In the genomic region with DNA sequence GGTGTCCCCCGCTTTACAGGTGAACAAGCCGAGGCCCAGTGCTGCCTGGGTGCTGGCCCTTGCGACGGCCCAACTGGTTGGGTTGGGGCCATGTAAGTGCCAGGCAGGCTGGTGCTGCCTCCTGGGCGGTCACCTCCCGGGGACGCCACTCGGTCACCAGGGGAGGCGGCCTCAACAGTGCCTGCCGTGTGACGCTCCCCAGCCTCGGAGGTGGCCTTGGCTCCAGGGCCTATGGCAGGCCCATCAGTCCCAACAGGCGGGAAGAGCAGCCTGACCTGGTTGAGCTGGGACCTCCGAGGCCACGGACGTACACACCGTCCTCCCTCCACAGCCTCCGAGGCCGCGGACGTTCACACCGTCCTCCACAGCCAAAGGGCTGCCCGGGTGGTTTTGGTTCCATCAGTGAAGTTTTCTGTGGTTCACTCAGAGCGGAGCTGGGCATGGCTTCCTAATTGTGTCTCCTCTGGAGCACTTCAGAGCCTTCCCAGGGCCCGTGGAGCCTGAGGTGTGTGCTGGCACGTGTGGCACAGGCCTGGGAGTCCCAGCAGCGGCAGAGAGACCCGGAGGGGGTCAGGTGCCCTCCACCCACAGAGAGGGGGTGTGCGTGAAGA, we compare ENCODE assay signal across 9 cellular contexts. TPM values are rescaled to one million over a fixed set of nuclear protein-coding genes. Genes with fewer than 3 reads are reported as not detected.
DNase-seq lines count a peak whose midpoint lies in the region; ATAC-seq, FAIRE-seq and TF ChIP-seq lines count a peak whose summit lies in the region.
"Had no signal": no experiment of that assay in that cellular context is flagged by ENCODE, and none has a peak within 500 bp of the region (broad histone marks: within the 10 kb centered on the region; RNA-seq: fewer than 3 reads in every experiment).

No MANE protein-coding gene starts in this region.

- ATAC-seq in HG03108 (IDR thresholded peaks at IDR 0.05; ENCODE audit: unreplicated experiment) (peak; percentile 2), HG03097 (IDR thresholded peaks at IDR 0.05; ENCODE audit: low FRiP score, unreplicated experiment) (no peak), HG02678 (IDR thresholded peaks at IDR 0.05; ENCODE audit: unreplicated experiment) (no peak)
- ATAC-seq in activated T-cell treated with anti-CD3 and anti-CD28 coated beads, Interleukin-2, amount 50 U/mL, for 72 hours (replicated peaks in 1 of 2) = peak; percentile 9 to 11
- peak; percentile 3 for ATAC-seq in stimulated activated naive CD8-positive, alpha-beta T cell treated with anti-CD3 and anti-CD28 coated beads, Interleukin-15, amount 100 ng/mL, for 72 hours

- no peak for DNase-seq in activated T-cell treated with anti-CD3 and anti-CD28 coated beads, Interleukin-2, amount 50 U/mL, for 72 hours
- DNase-seq in keratinocyte (ENCODE audit: low read depth, low spot score) (no peak), SW 1271 (lab: John Stamatoyannopoulos, UW) (no peak)
- no peak for DNase-seq in stimulated activated naive CD8-positive, alpha-beta T cell treated with anti-CD3 and anti-CD28 coated beads, Interleukin-15, amount 100 ng/mL, for 72 hours
- DNase-seq in stimulated activated CD4-positive, alpha-beta T cell treated with anti-CD3 and anti-CD28 coated beads, Interleukin-4, amount 100 ng/mL, for 4 hours = no peak

- peak overlapping the region; percentile 96 for H3K27ac ChIP-seq in keratinocyte (ENCODE audit: control insufficient read depth, insufficient read depth, low read length)

- no peaks in the 10 kb centered on the region for H3K79me2 ChIP-seq in keratinocyte (ENCODE audit: control insufficient read depth, insufficient read depth, low read length)

- H2AFZ ChIP-seq in keratinocyte (ENCODE audit: control insufficient read depth, low read length) = peak overlapping the region; percentile 96

- H3K36me3 Mint-ChIP-seq in activated T-cell treated with anti-CD3 and anti-CD28 coated beads, Interleukin-2, amount 50 U/mL, for 72 hours (ENCODE audit: insufficient read depth in 2 of 2) = no peaks in the 10 kb centered on the region

- H3K4me1 ChIP-seq in keratinocyte (ENCODE audit: control insufficient read depth, extremely low read depth, insufficient read depth, low read length) = peaks cover 21% of the 10 kb centered on the region

- no peaks in the 10 kb centered on the region for H3K9me1 ChIP-seq in keratinocyte (ENCODE audit: control insufficient read depth, extremely low read depth, insufficient read depth, low read length)

- peak overlapping the region in 2 of 3 experiments; percentile 10 to 67 for H3K4me3 ChIP-seq in keratinocyte (ENCODE audit: control insufficient read depth in 2 of 3, extremely low read depth in 1 of 3, insufficient read depth in 2 of 3, low read depth in 1 of 3, low read length in 3 of 3)

- H3K4me1 Mint-ChIP-seq in activated T-cell treated with anti-CD3 and anti-CD28 coated beads, Interleukin-2, amount 50 U/mL, for 72 hours (ENCODE audit: low read depth) = peaks cover 30% of the 10 kb centered on the region
- H3K4me1 Mint-ChIP-seq in stimulated activated naive CD8-positive, alpha-beta T cell treated with anti-CD3 and anti-CD28 coated beads, Interleukin-15, amount 100 ng/mL, for 72 hours = peaks cover 53% of the 10 kb centered on the region

- no peaks in the 10 kb centered on the region for H3K9me3 Mint-ChIP-seq in activated T-cell treated with anti-CD3 and anti-CD28 coated beads, Interleukin-2, amount 50 U/mL, for 72 hours
- H3K9me3 Mint-ChIP-seq in stimulated activated naive CD8-positive, alpha-beta T cell treated with anti-CD3 and anti-CD28 coated beads, Interleukin-15, amount 100 ng/mL, for 72 hours = no peaks in the 10 kb centered on the region

- peak overlapping the region; percentile 94 for H3K4me2 ChIP-seq in keratinocyte (ENCODE audit: control insufficient read depth, extremely low read depth, insufficient read depth, low read depth, low read length)

- H3K9ac ChIP-seq in keratinocyte (ENCODE audit: control insufficient read depth, extremely low read depth, insufficient read depth, low read length) = peak overlapping the region; percentile 87

- no peak for TF ChIP-seq CTCF in keratinocyte (optimal IDR thresholded peaks at IDR 0.05 in 1 of 3, IDR thresholded peaks at IDR 0.05 in 1 of 3, conservative IDR thresholded peaks at IDR 0.05 in 1 of 3; ENCODE audit: extremely low read depth in 1 of 3, insufficient read depth in 2 of 3, low read length in 3 of 3)

- peak overlapping the region; percentile 86 for H3K27ac Mint-ChIP-seq in activated T-cell treated with anti-CD3 and anti-CD28 coated beads, Interleukin-2, amount 50 U/mL, for 72 hours
- peak overlapping the region; percentile 96 to 97 for H3K27ac Mint-ChIP-seq in stimulated activated naive CD8-positive, alpha-beta T cell treated with anti-CD3 and anti-CD28 coated beads, Interleukin-15, amount 100 ng/mL, for 72 hours

- no peaks in the 10 kb centered on the region for H3K36me3 ChIP-seq in keratinocyte (ENCODE audit: control insufficient read depth in 2 of 2, extremely low read depth in 1 of 2, insufficient read depth in 2 of 2, low read length in 2 of 2)

- H3K27me3 Mint-ChIP-seq in activated T-cell treated with anti-CD3 and anti-CD28 coated beads, Interleukin-2, amount 50 U/mL, for 72 hours (ENCODE audit: low read depth) = no peaks in the 10 kb centered on the region
- H3K27me3 Mint-ChIP-seq in stimulated activated naive CD8-positive, alpha-beta T cell treated with anti-CD3 and anti-CD28 coated beads, Interleukin-15, amount 100 ng/mL, for 72 hours = no peaks in the 10 kb centered on the region

- no peaks in the 10 kb centered on the region for H3K9me3 ChIP-seq in keratinocyte (ENCODE audit: control insufficient read depth, low read depth, low read length)

- H4K20me1 ChIP-seq in keratinocyte (ENCODE audit: control insufficient read depth, extremely low read depth, insufficient read depth, low read length) = no peaks in the 10 kb centered on the region

- H3K4me3 Mint-ChIP-seq in activated T-cell treated with anti-CD3 and anti-CD28 coated beads, Interleukin-2, amount 50 U/mL, for 72 hours = peak overlapping the region; percentile 81 to 87
- H3K4me3 Mint-ChIP-seq in stimulated activated naive CD8-positive, alpha-beta T cell treated with anti-CD3 and anti-CD28 coated beads, Interleukin-15, amount 100 ng/mL, for 72 hours = peak overlapping the region; percentile 80 to 89

- FAIRE-seq in keratinocyte (lab: Jason Lieb, UNC) = no peak
- FAIRE-seq: bronchial epithelial cell had no signal

- dilution Hi-C loops in keratinocyte (cut with MboI; ENCODE audit: extremely low pct_ligation_motif_present, low sequenced_read_pairs) = no loop called here

- no peaks in the 10 kb centered on the region for H3K27me3 ChIP-seq in keratinocyte (ENCODE audit: control insufficient read depth, extremely low read depth, insufficient read depth, low read length)

RNA-seq across cellular contexts. Expression of a gene that starts 19.3 kb away (rescaled TPM):
- 10 to 100 TPM; 26.1 to 34.6 TPM for total RNA-seq in activated T-cell treated with anti-CD3 and anti-CD28 coated beads, Interleukin-2, amount 50 U/mL, for 72 hours
- polyA plus RNA-seq in keratinocyte = 0.43 to 1.8 TPM (median 1.4 TPM) in 3 replicates
- polyA plus RNA-seq in keratinocyte (2011; ENCODE audit: low read depth) = 19.0 TPM
- polyA plus RNA-seq in keratinocyte (2011; cell fraction: cytosol; rRNA removed) = 0.28 and 0.35 TPM in 2 replicates
- polyA plus RNA-seq in keratinocyte (2011; cell fraction: nucleus; rRNA removed) = 1.6 and 2.7 TPM in 2 replicates
- polyA plus RNA-seq in keratinocyte (2012; ENCODE audit: low replicate concordance) = 1.1 and 42.6 TPM in 2 replicates
- polyA minus RNA-seq in keratinocyte = 0.96 to 1.7 TPM (median 1.1 TPM) in 3 replicates
- polyA minus RNA-seq in keratinocyte (2011; cell fraction: cytosol; rRNA and poly(A)+ RNA removed) = 4.6 TPM
- polyA minus RNA-seq in keratinocyte (2011; cell fraction: nucleus; rRNA and poly(A)+ RNA removed) = 1.7 and 1.8 TPM in 2 replicates

Comparison
In these comparisons a context has a peak if more than half of its experiments do, and no peak if none do; other contexts are left out.
1. ATAC-seq: peak in HG03108 (single experiment), activated T-cell treated with anti-CD3 and anti-CD28 coated beads, Interleukin-2, amount 50 U/mL, for 72 hours (2 of 2) and stimulated activated naive CD8-positive, alpha-beta T cell treated with anti-CD3 and anti-CD28 coated beads, Interleukin-15, amount 100 ng/mL, for 72 hours (single experiment); none in HG03097 (single experiment) and HG02678 (single experiment).